8 cellular contexts compared by ENCODE assay signal in the genomic region with DNA sequence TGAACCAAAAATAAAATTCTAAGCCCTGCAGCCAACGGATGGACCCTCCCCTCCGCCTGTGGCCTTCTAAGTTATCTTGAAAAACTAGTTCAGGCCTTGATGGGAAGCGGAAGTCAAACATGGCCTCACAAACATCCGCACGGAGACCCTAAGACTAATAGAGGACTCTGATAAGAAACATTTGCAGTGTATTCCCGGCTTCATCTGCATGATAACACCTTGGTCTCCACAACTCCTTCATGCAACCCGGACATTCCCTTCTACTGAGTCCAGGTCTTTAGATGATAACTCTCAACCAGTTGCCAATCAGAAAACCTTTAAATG. TPM values are rescaled to one million over a fixed set of nuclear protein-coding genes. Genes with fewer than 3 reads are reported as not detected.
A peak's percentile ranks its signal among the peaks of the same experiment; 100 is the strongest.
DNase-seq lines count a peak whose midpoint lies in the region; ATAC-seq and TF ChIP-seq lines count a peak whose summit lies in the region.

No MANE protein-coding gene starts in this region.

- H3K14ac ChIP-seq in trophoblast cell (ENCODE audit: low read length), result peak overlapping the region; percentile 99

- H3K27ac ChIP-seq in AG04450 (ENCODE audit: low read depth, low read length) (peak overlapping the region; percentile 85), RWPE2 (ENCODE audit: poor library complexity, severe bottlenecking) (peak overlapping the region; percentile 84), esophagus muscularis mucosa (replicated peaks in 1 of 4) (peak overlapping the region; percentile 96 to 98 (median 96)), trophoblast cell (ENCODE audit: low read depth, low read length) (peak overlapping the region; percentile 98)

- CTCF ChIA-PET in AG04450 (lab: Charles Lee), result no interaction called here

- TF ChIP-seq EP300 in esophagus muscularis mucosa (IDR thresholded peaks at IDR 0.05), result no peak

- H3K36me3 ChIP-seq in RWPE2 (ENCODE audit: low read depth) (peaks cover 16% of the 10 kb centered on the region), esophagus muscularis mucosa (no peaks in the 10 kb centered on the region), trophoblast cell (ENCODE audit: control insufficient read depth in 1 of 2, insufficient read depth in 2 of 2, low read length in 2 of 2) (peaks cover 3 to 10% of the 10 kb centered on the region in 2 experiments)

- H3K9ac ChIP-seq in trophoblast cell (ENCODE audit: low read length), result peak overlapping the region; percentile 85

- peaks cover 5% of the 10 kb centered on the region for H3K4me1 ChIP-seq in RWPE2 (ENCODE audit: insufficient read depth, poor library complexity, severe bottlenecking)
- H3K4me1 ChIP-seq in esophagus muscularis mucosa, result peaks cover 17 to 44% (median 38%) of the 10 kb centered on the region in 4 donors
- H3K4me1 ChIP-seq in trophoblast cell (ENCODE audit: control insufficient read depth in 1 of 2, insufficient read depth in 2 of 2, low read length in 2 of 2), result peaks cover 19 to 26% of the 10 kb centered on the region in 2 experiments

- peak overlapping the region; percentile 95 for H2AFZ ChIP-seq in trophoblast cell (ENCODE audit: insufficient read depth, low read length, poor library complexity)

- ATAC-seq in GM21360 (IDR thresholded peaks at IDR 0.05; ENCODE audit: unreplicated experiment) (peak; percentile 6), RWPE2 (ENCODE audit: low read depth) (no peak), HG03135 (IDR thresholded peaks at IDR 0.05; ENCODE audit: unreplicated experiment) (no peak)

- H2BK12ac ChIP-seq in trophoblast cell (ENCODE audit: low read length), result no peak overlapping the region

- peak overlapping the region; percentile 95 for H2BK5ac ChIP-seq in trophoblast cell (ENCODE audit: low read depth, low read length, poor library complexity)

- H4K12ac ChIP-seq in trophoblast cell (ENCODE audit: low read depth, low read length), result peak overlapping the region; percentile 93

- TF ChIP-seq POLR2A in esophagus muscularis mucosa (IDR thresholded peaks at IDR 0.05; ENCODE audit: low read depth), result no peak

- peak overlapping the region; percentile 60 for H2AK5ac ChIP-seq in trophoblast cell (ENCODE audit: low read length)

- WGBS in esophagus muscularis mucosa, result 51% methylated on average over 6 of the region's 7 CpGs
- no CpG with 5 or more reads among the region's 7 CpGs for WGBS in trophoblast cell (ENCODE audit: extremely low coverage, insufficient coverage, insufficient read length)

- H3K9me3 ChIP-seq in AG04450 (ENCODE audit: control insufficient read depth, insufficient read depth, low read length), result no peaks in the 10 kb centered on the region; the same call in 1 of the 2 replicates
- no peaks in the 10 kb centered on the region for H3K9me3 ChIP-seq in RWPE2 (ENCODE audit: severe bottlenecking)
- no peaks in the 10 kb centered on the region for H3K9me3 ChIP-seq in esophagus muscularis mucosa
- no peaks in the 10 kb centered on the region for H3K9me3 ChIP-seq in trophoblast cell (ENCODE audit: insufficient read depth, low read depth, low read length)

- no peaks in the 10 kb centered on the region for H3K27me3 ChIP-seq in AG04450 (ENCODE audit: control insufficient read depth, insufficient read depth, low read length)
- H3K27me3 ChIP-seq in RWPE2 (ENCODE audit: insufficient read depth, poor library complexity, severe bottlenecking), result no peaks in the 10 kb centered on the region
- no peaks in the 10 kb centered on the region for H3K27me3 ChIP-seq in esophagus muscularis mucosa
- no peaks in the 10 kb centered on the region for H3K27me3 ChIP-seq in trophoblast cell (ENCODE audit: insufficient read depth, low read length)

- DNase-seq in AG04450 (ENCODE audit: low read depth, low spot score) (no peak), RWPE2 (ENCODE audit: low spot score) (no peak), esophagus muscularis mucosa (ENCODE audit: extremely low spot score) (no peak), trophoblast cell (peak; percentile 66 to 72), NCI-H146 (lab: John Stamatoyannopoulos, UW) (no peak), DMS53 treated with DMSO at 0.1 percent for 48 hours (lab: John Stamatoyannopoulos, UW; ENCODE audit: unreplicated experiment) (no peak)

- H3K4ac ChIP-seq in trophoblast cell (ENCODE audit: low read depth, low read length), result peak overlapping the region; percentile 93

- peak overlapping the region; percentile 89 for H3K4me2 ChIP-seq in trophoblast cell (ENCODE audit: low read length)

- POLR2A ChIA-PET in AG04450 (lab: Yijun Ruan, JAX), result interaction anchor here (1.4 kb wide), 1 partner anchor 36 kb away, joined by 3 read pairs; no protein-coding TSS in a partner anchor

- peaks cover 22% of the 10 kb centered on the region for H3K79me1 ChIP-seq in trophoblast cell (ENCODE audit: low read length)

- no peak overlapping the region for H3K23ac ChIP-seq in trophoblast cell (ENCODE audit: low read length)

- no peak for TF ChIP-seq CTCF in AG04450 (IDR thresholded peaks at IDR 0.05; ENCODE audit: low read depth, low read length)
- TF ChIP-seq CTCF in RWPE2 (IDR thresholded peaks at IDR 0.05; ENCODE audit: poor library complexity, severe bottlenecking), result no peak
- no peak for TF ChIP-seq CTCF in esophagus muscularis mucosa (IDR thresholded peaks at IDR 0.05)

- H2BK120ac ChIP-seq in trophoblast cell (ENCODE audit: insufficient read depth, low read length, poor library complexity), result peak overlapping the region; percentile 98

- peak overlapping the region; percentile 99 for H4K91ac ChIP-seq in trophoblast cell (ENCODE audit: low read depth, low read length)

- H4K8ac ChIP-seq in trophoblast cell (ENCODE audit: low read depth, low read length), result peak overlapping the region; percentile 100

- intact Hi-C loops in esophagus muscularis mucosa (cut with DNase I), result no loop called here

- H3K4me3 ChIP-seq in AG04450 (ENCODE audit: low read depth, low read length) (peak overlapping the region; percentile 53), RWPE2 (ENCODE audit: severe bottlenecking) (peak overlapping the region; percentile 84), esophagus muscularis mucosa (peak overlapping the region; percentile 81 to 98 (median 92)), trophoblast cell (ENCODE audit: low read depth, low read length) (peak overlapping the region; percentile 75)

- peak overlapping the region; percentile 96 for H3K18ac ChIP-seq in trophoblast cell (ENCODE audit: low read length)

- H3K79me2 ChIP-seq in trophoblast cell (ENCODE audit: control insufficient read depth, insufficient read depth, low read length, poor library complexity), result peaks cover 19% of the 10 kb centered on the region

RNA-seq across cellular contexts. Expression of a gene that starts 0.8 kb away (rescaled TPM):
- polyA plus RNA-seq in AG04450 (2011; rRNA removed), result 117 and 179 TPM in 2 replicates
- polyA minus RNA-seq in AG04450 (2011; rRNA and poly(A)+ RNA removed), result 168 and 222 TPM in 2 replicates
- total RNA-seq in esophagus muscularis mucosa, result 10 to 100 TPM; 24.3 to 42.4 (median 37.0) TPM
- polyA plus RNA-seq in trophoblast cell (2013), result 175 and 176 TPM in 2 replicates

Comparison
In these comparisons a context has a peak if more than half of its experiments do, and no peak if none do; other contexts are left out.
1. DNase-seq: peak in trophoblast cell (2 of 2); none in AG04450 (single experiment), RWPE2 (single experiment), esophagus muscularis mucosa (single experiment), NCI-H146 (single experiment) and DMS53 treated with DMSO at 0.1 percent for 48 hours (single experiment).
2. Peak in every context shown above with its lines, with median percentiles within 50 percentile points of each other: H3K27ac ChIP-seq and H3K4me3 ChIP-seq.